In genomic region chr1:152806576-152806975, GRCh38 we compare ENCODE assay signal across 20 cellular contexts. TPM values are rescaled to one million over a fixed set of nuclear protein-coding genes. Genes with fewer than 3 reads are reported as not detected.
A peak's percentile ranks its signal among the peaks of the same experiment; 100 is the strongest.
DNase-seq lines count a peak whose midpoint lies in the region; ATAC-seq, FAIRE-seq and TF ChIP-seq lines count a peak whose summit lies in the region.
"Had no signal": no experiment of that assay in that cellular context is flagged by ENCODE, and none has a peak within 500 bp of the region (broad histone marks: within the 10 kb centered on the region; RNA-seq: fewer than 3 reads in every experiment).

Gene LCE1C, minus strand, starts transcription at chr1:152806651. Its CDS starts 1,173 bp downstream, at chr1:152805478.

- H3K4me3 ChIP-seq in MG63 (no peak within 1 kb of the TSS), mammary epithelial cell (replicated peaks in 1 of 3; ENCODE audit: insufficient read depth in 1 of 3, low read depth in 2 of 3, low read length in 3 of 3) (peak within 1 kb of the TSS in 1 of 3 experiments; percentile 25), keratinocyte (ENCODE audit: control insufficient read depth in 2 of 3, extremely low read depth in 1 of 3, insufficient read depth in 2 of 3, low read depth in 1 of 3, low read length in 3 of 3) (no peak within 1 kb of the TSS), ascending aorta (no peak within 1 kb of the TSS)
- H3K4me3 ChIP-seq: A549 had no signal

- H2AFZ ChIP-seq in mammary epithelial cell (ENCODE audit: low read depth, low read length) = peak within 1 kb of the TSS; percentile 76
- peak within 1 kb of the TSS; percentile 62 for H2AFZ ChIP-seq in keratinocyte (ENCODE audit: control insufficient read depth, low read length)

- H3K27ac ChIP-seq in mammary epithelial cell (ENCODE audit: insufficient read depth, low read depth, low read length) = no peak within 1 kb of the TSS
- H3K27ac ChIP-seq in keratinocyte (ENCODE audit: control insufficient read depth, insufficient read depth, low read length) = no peak within 1 kb of the TSS
- no peak within 1 kb of the TSS for H3K27ac ChIP-seq in ascending aorta
- H3K27ac ChIP-seq: A549, C4-2B, HL-60 had no signal

- in situ Hi-C loops in mammary epithelial cell (cut with MboI; ENCODE audit: low sequenced_read_pairs in 2 of 2) = no loop called here

- intact Hi-C loops in mammary epithelial cell (cut with micrococcal nuclease) = no loop called here
- intact Hi-C loops in ascending aorta (cut with DNase I) = no loop called here

- H3K9me3 ChIP-seq in MG63 (no peaks in the 10 kb centered on the region), mammary epithelial cell (replicated peaks; ENCODE audit: insufficient read depth, low read length) (no peaks in the 10 kb centered on the region), keratinocyte (ENCODE audit: control insufficient read depth, low read depth, low read length) (no peaks in the 10 kb centered on the region), ascending aorta (no peaks in the 10 kb centered on the region)
- H3K9me3 ChIP-seq: A549, BE2C had no signal

- H3K79me2 ChIP-seq in mammary epithelial cell (ENCODE audit: insufficient read depth, low read length) = no peaks in the 10 kb centered on the region
- H3K79me2 ChIP-seq in keratinocyte (ENCODE audit: control insufficient read depth, insufficient read depth, low read length) = no peaks in the 10 kb centered on the region

- dilution Hi-C loops in mammary epithelial cell (cut with HindIII; ENCODE audit: low sequenced_read_pairs) = no loop called here
- dilution Hi-C loops in keratinocyte (cut with MboI; ENCODE audit: extremely low pct_ligation_motif_present, low sequenced_read_pairs) = no loop called here

- H3K9ac ChIP-seq in mammary epithelial cell (ENCODE audit: insufficient read depth, low read length) (no peak within 1 kb of the TSS), keratinocyte (ENCODE audit: control insufficient read depth, extremely low read depth, insufficient read depth, low read length) (no peak within 1 kb of the TSS)

- TF ChIP-seq CTCF in mammary epithelial cell (conservative IDR thresholded peaks at IDR 0.05 in 1 of 2, IDR thresholded peaks at IDR 0.05 in 1 of 2; ENCODE audit: extremely low read depth in 1 of 2, insufficient read depth in 1 of 2, low read depth in 1 of 2, low read length in 2 of 2) = no peak
- TF ChIP-seq CTCF in keratinocyte (optimal IDR thresholded peaks at IDR 0.05 in 1 of 3, IDR thresholded peaks at IDR 0.05 in 1 of 3, conservative IDR thresholded peaks at IDR 0.05 in 1 of 3; ENCODE audit: extremely low read depth in 1 of 3, insufficient read depth in 2 of 3, low read length in 3 of 3) = no peak
- TF ChIP-seq CTCF in ascending aorta (IDR thresholded peaks at IDR 0.05) = no peak

- BruUV-seq in mammary epithelial cell (replicated peaks; lab: Mats Ljungman, UMichigan) = no TSS peak

- H4K20me1 ChIP-seq in mammary epithelial cell (ENCODE audit: insufficient read depth, low read length) = no peaks in the 10 kb centered on the region
- H4K20me1 ChIP-seq in keratinocyte (ENCODE audit: control insufficient read depth, extremely low read depth, insufficient read depth, low read length) = no peaks in the 10 kb centered on the region

- peak; percentile 72 for FAIRE-seq in keratinocyte (lab: Jason Lieb, UNC)
- FAIRE-seq: A549, D721Med, G401.6, GM12891 had no signal

- DNase-seq in MG63 (peak; percentile 45), mammary epithelial cell (peak; percentile 73), keratinocyte (ENCODE audit: low read depth, low spot score) (no peak), ascending aorta (ENCODE audit: low spot score in 2 of 2) (no peak)
- DNase-seq: BE2C; CD4-positive, alpha-beta memory T cell; DMS153; DMS79 treated with DMSO at 0.1 percent for 48 hours; EL had no signal

- H3K4me1 ChIP-seq in mammary epithelial cell (ENCODE audit: insufficient read depth, low read length) (peaks cover 21% of the 10 kb centered on the region), keratinocyte (ENCODE audit: control insufficient read depth, extremely low read depth, insufficient read depth, low read length) (peaks cover 20% of the 10 kb centered on the region), ascending aorta (no peaks in the 10 kb centered on the region)
- H3K4me1 ChIP-seq: A549, BE2C had no signal

- H3K4me2 ChIP-seq in mammary epithelial cell (ENCODE audit: insufficient read depth, low read depth, low read length) = peak within 1 kb of the TSS; percentile 53
- H3K4me2 ChIP-seq in keratinocyte (ENCODE audit: control insufficient read depth, extremely low read depth, insufficient read depth, low read depth, low read length) = peak within 1 kb of the TSS; percentile 53
- H3K4me2 ChIP-seq: A549 had no signal

- H3K36me3 ChIP-seq in MG63 = no peaks in the 10 kb centered on the region
- no peaks in the 10 kb centered on the region for H3K36me3 ChIP-seq in mammary epithelial cell (ENCODE audit: insufficient read depth, low read length)
- no peaks in the 10 kb centered on the region for H3K36me3 ChIP-seq in keratinocyte (ENCODE audit: control insufficient read depth in 2 of 2, extremely low read depth in 1 of 2, insufficient read depth in 2 of 2, low read length in 2 of 2)
- H3K36me3 ChIP-seq in ascending aorta = no peaks in the 10 kb centered on the region
- H3K36me3 ChIP-seq: BE2C had no signal

- peaks cover 3% of the 10 kb centered on the region; the same call in 1 of the 2 replicates for H3K27me3 ChIP-seq in MG63
- H3K27me3 ChIP-seq in mammary epithelial cell (ENCODE audit: insufficient read depth, low read length) = no peaks in the 10 kb centered on the region
- no peaks in the 10 kb centered on the region for H3K27me3 ChIP-seq in keratinocyte (ENCODE audit: control insufficient read depth, extremely low read depth, insufficient read depth, low read length)
- H3K27me3 ChIP-seq in ascending aorta = no peaks in the 10 kb centered on the region
- H3K27me3 ChIP-seq: BE2C had no signal

- CTCF ChIA-PET in mammary epithelial cell (lab: Charles Lee; ENCODE audit: low non-redundant PET) = no interaction called here

- WGBS in mammary epithelial cell (ENCODE audit: low coverage, missing lambda C conversion rate) = 12% methylated on average over 3 of the region's 3 CpGs

- ATAC-seq in GM21367 (IDR thresholded peaks at IDR 0.05; ENCODE audit: unreplicated experiment) (no peak), HG03196 (IDR thresholded peaks at IDR 0.05; ENCODE audit: unreplicated experiment) (no peak)
- ATAC-seq: A549, HCT116 had no signal

- no peaks in the 10 kb centered on the region for H3K9me1 ChIP-seq in keratinocyte (ENCODE audit: control insufficient read depth, extremely low read depth, insufficient read depth, low read length)

RNA-seq across cellular contexts. Expression of gene LCE1C, which starts in this region (rescaled TPM):
- total RNA-seq in MG63 (2014; rRNA removed; shearing (Covaris generic); ENCODE audit: low replicate concordance) = not detected in 2 replicates
- total RNA-seq in mammary epithelial cell (10 to 100 TPM in 1 of 2 donors, not detected in 1; 11.1 TPM), ascending aorta (not detected)
- polyA plus RNA-seq in mammary epithelial cell (25.6 TPM), keratinocyte (1.8 TPM in 3 replicates)
- polyA minus RNA-seq in mammary epithelial cell (not detected), keratinocyte (2.1 to 2.7 TPM (median 2.2 TPM) in 3 replicates)
- polyA plus RNA-seq in keratinocyte (2011; ENCODE audit: low read depth) = 23.2 TPM
- 2.4 and 153 TPM in 2 replicates for polyA plus RNA-seq in keratinocyte (2011; cell fraction: cytosol; rRNA removed)
- 1.0 and 34.5 TPM in 2 replicates for polyA plus RNA-seq in keratinocyte (2011; cell fraction: nucleus; rRNA removed)
- 5.9 and 307 TPM in 2 replicates for polyA plus RNA-seq in keratinocyte (2012; ENCODE audit: low replicate concordance)
- not detected for polyA minus RNA-seq in keratinocyte (2011; cell fraction: cytosol; rRNA and poly(A)+ RNA removed)
- 1.9 TPM in 1 of 2 replicates, not detected in the other for polyA minus RNA-seq in keratinocyte (2011; cell fraction: nucleus; rRNA and poly(A)+ RNA removed)
- total RNA-seq: CD4-positive, alpha-beta memory T cell; H4 had no signal
- polyA plus RNA-seq: A549; AG04450; CD4-positive, alpha-beta memory T cell had no signal

Comparison
In these comparisons a context has a peak if more than half of its experiments do, and no peak if none do; other contexts are left out.
1. Peak in DNase-seq in MG63; RNA of the gene not detected or under 1 TPM.